Comparison of ENCODE assay signal across 8 cellular contexts in the genomic region with DNA sequence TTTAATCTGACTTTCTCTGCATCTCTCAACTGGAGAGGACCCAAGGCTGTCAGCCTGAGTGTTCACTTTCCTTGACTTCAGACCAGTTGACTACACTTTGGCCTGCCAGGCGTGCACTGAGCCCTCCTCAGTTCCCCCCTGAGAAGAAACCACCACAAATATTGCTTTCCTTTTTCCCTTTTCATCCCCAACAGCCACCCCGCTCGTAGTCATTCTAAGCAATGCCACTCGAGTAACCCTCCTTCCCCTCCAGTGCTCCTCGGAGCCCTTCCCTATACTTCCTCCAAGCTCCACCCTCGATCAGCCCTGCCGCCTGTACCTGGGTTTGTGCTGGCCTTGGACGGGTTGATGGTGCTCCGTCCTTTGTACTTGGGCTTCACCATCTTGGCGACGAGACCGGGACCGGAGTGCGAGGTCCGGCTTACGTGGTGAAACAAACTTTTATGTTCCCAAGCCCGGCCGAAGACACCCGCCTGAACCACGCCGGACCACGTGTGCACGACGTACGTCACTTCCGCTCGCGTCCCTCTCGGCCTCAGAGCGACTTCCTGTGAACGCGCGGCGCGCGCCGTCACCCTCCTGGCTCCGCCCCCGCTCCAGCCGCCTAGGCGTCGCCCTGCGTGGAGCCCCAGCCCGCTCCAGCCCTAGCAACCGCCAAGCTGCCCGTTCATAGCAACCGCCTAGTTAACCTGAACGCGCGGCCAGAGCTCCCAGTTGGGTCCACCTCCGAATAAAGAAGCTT. TPM values are rescaled to one million over a fixed set of nuclear protein-coding genes. Genes with fewer than 3 reads are reported as not detected.
A peak's percentile ranks its signal among the peaks of the same experiment; 100 is the strongest.
DNase-seq lines count a peak whose midpoint lies in the region; ATAC-seq and TF ChIP-seq lines count a peak whose summit lies in the region.

Gene GNL2, minus strand, starts transcription at position 498 of the 742 bp plus-strand sequence. Its CDS starts 115 bp downstream, at position 383.

- no peaks in the 10 kb centered on the region for H3K9me2 ChIP-seq in DOHH2 (replicated peaks; ENCODE audit: control insufficient read depth, low read length)
- no peaks in the 10 kb centered on the region for H3K9me2 ChIP-seq in GM23338 (ENCODE audit: insufficient read depth)

- H3K4me2 ChIP-seq in DOHH2 (ENCODE audit: low read length) (peak within 1 kb of the TSS; percentile 67), GM23338 (peak within 1 kb of the TSS; percentile 87), fibroblast of lung (ENCODE audit: extremely low read depth, insufficient read depth, low read length) (peak within 1 kb of the TSS; percentile 96)

- H3K9ac ChIP-seq in fibroblast of lung (ENCODE audit: insufficient read depth, low read length) = peak within 1 kb of the TSS; percentile 96

- H3K4me3 ChIP-seq in DOHH2 (ENCODE audit: low read length) (peak within 1 kb of the TSS; percentile 92), GM23338 (peak within 1 kb of the TSS; percentile 74), fibroblast of lung (replicated peaks in 1 of 4; ENCODE audit: control extremely low read depth in 1 of 4, insufficient read depth in 1 of 4, low read depth in 3 of 4, low read length in 4 of 4) (peak within 1 kb of the TSS; percentile 96 to 100 (median 100))

- H3K27ac ChIP-seq in DOHH2 (ENCODE audit: low read depth, low read length) = peak within 1 kb of the TSS; percentile 47; the same call in 1 of the 2 replicates
- H3K27ac ChIP-seq in GM23338 (ENCODE audit: low read depth) = 0 out of 2 replicates have a peak within 1 kb of the TSS, but pooled peaks have one; percentile 20
- peak within 1 kb of the TSS; percentile 99 for H3K27ac ChIP-seq in fibroblast of lung (ENCODE audit: insufficient read depth, low read length)

- DNase-seq in GM23338 (ENCODE audit: low spot score) (peak; percentile 99), LHCN-M2 (ENCODE audit: low read depth) (peak; percentile 92), RPMI8226 (peak; percentile 99), fibroblast of lung (ENCODE audit: low read depth in 2 of 2) (peak; percentile 94 to 95)
- peak; percentile 93 to 97 (median 95) for DNase-seq in naive thymus-derived CD8-positive, alpha-beta T cell
- peak; percentile 89 to 95 (median 92) for DNase-seq in stimulated activated naive CD4-positive, alpha-beta T cell (lab: John Stamatoyannopoulos, UW)

- peak within 1 kb of the TSS; percentile 100 for H3K27ac Mint-ChIP-seq in GM23338
- H3K27ac Mint-ChIP-seq in activated T-helper 17 cell treated with anti-CD3 and anti-CD28 coated beads, Interleukin-2, amount 50 U/mL, for 72 hours = peak within 1 kb of the TSS; percentile 100
- H3K27ac Mint-ChIP-seq in naive thymus-derived CD8-positive, alpha-beta T cell = peak within 1 kb of the TSS; percentile 96 to 100 (median 100)

- H3K4me1 Mint-ChIP-seq in GM23338 = peaks cover 3% of the 10 kb centered on the region; the same call in 1 of the 3 replicates
- H3K4me1 Mint-ChIP-seq in activated T-helper 17 cell treated with anti-CD3 and anti-CD28 coated beads, Interleukin-2, amount 50 U/mL, for 72 hours = peaks cover 19% of the 10 kb centered on the region
- H3K4me1 Mint-ChIP-seq in naive thymus-derived CD8-positive, alpha-beta T cell = peaks cover 12 to 43% (median 35%) of the 10 kb centered on the region in 4 donors

- TF ChIP-seq CTCF in DOHH2 (IDR thresholded peaks at IDR 0.05; ENCODE audit: low read depth, low read length, poor library complexity, severe bottlenecking) = no peak
- TF ChIP-seq CTCF in GM23338 (conservative IDR thresholded peaks at IDR 0.05; ENCODE audit: low read depth in 2 of 2) = no peak
- no peak for TF ChIP-seq CTCF in fibroblast of lung (conservative IDR thresholded peaks at IDR 0.05 in 1 of 2, IDR thresholded peaks at IDR 0.05 in 1 of 2; ENCODE audit: low read depth in 1 of 2, low read length in 2 of 2)

- H3K4me1 ChIP-seq in DOHH2 (ENCODE audit: control insufficient read depth, low read length) = peaks cover 18% of the 10 kb centered on the region
- peaks cover 6% of the 10 kb centered on the region for H3K4me1 ChIP-seq in GM23338 (ENCODE audit: insufficient read depth)
- peaks cover 2% of the 10 kb centered on the region for H3K4me1 ChIP-seq in fibroblast of lung (ENCODE audit: control insufficient read depth, extremely low read depth, insufficient read depth, low read length)

- H3K36me3 ChIP-seq in DOHH2 (ENCODE audit: control insufficient read depth, low read length) = peaks cover 34% of the 10 kb centered on the region
- H3K36me3 ChIP-seq in GM23338 (ENCODE audit: insufficient read depth) = peaks cover 28% of the 10 kb centered on the region
- peaks cover 6% of the 10 kb centered on the region for H3K36me3 ChIP-seq in fibroblast of lung (ENCODE audit: control insufficient read depth, insufficient read depth, low read length)

- peak within 1 kb of the TSS; percentile 100 for H3K4me3 Mint-ChIP-seq in GM23338
- peak within 1 kb of the TSS; percentile 100 for H3K4me3 Mint-ChIP-seq in activated T-helper 17 cell treated with anti-CD3 and anti-CD28 coated beads, Interleukin-2, amount 50 U/mL, for 72 hours
- peak within 1 kb of the TSS; percentile 99 to 100 (median 100) for H3K4me3 Mint-ChIP-seq in naive thymus-derived CD8-positive, alpha-beta T cell

- H3K27me3 Mint-ChIP-seq in GM23338 (ENCODE audit: insufficient read depth, low read depth, poor library complexity) = no peaks in the 10 kb centered on the region
- H3K27me3 Mint-ChIP-seq in activated T-helper 17 cell treated with anti-CD3 and anti-CD28 coated beads, Interleukin-2, amount 50 U/mL, for 72 hours = no peaks in the 10 kb centered on the region
- H3K27me3 Mint-ChIP-seq in naive thymus-derived CD8-positive, alpha-beta T cell = no peaks in the 10 kb centered on the region

- no peaks in the 10 kb centered on the region for H3K9me3 Mint-ChIP-seq in GM23338
- H3K9me3 Mint-ChIP-seq in activated T-helper 17 cell treated with anti-CD3 and anti-CD28 coated beads, Interleukin-2, amount 50 U/mL, for 72 hours = no peaks in the 10 kb centered on the region
- H3K9me3 Mint-ChIP-seq in naive thymus-derived CD8-positive, alpha-beta T cell = no peaks in the 10 kb centered on the region

- H3F3A ChIP-seq in DOHH2 (ENCODE audit: control insufficient read depth, insufficient read depth) (no peaks in the 10 kb centered on the region), GM23338 (replicated peaks; ENCODE audit: low read depth) (no peaks in the 10 kb centered on the region)

- H4K20me1 ChIP-seq in DOHH2 (ENCODE audit: control insufficient read depth, insufficient read depth, low read depth, low read length) (0 out of 2 replicates have a peak, but pooled peaks cover 10% of the 10 kb centered on the region), GM23338 (replicated peaks; ENCODE audit: insufficient read depth) (peaks cover 40% of the 10 kb centered on the region), fibroblast of lung (ENCODE audit: control insufficient read depth, extremely low read depth, insufficient read depth, low read length) (no peaks in the 10 kb centered on the region)

- ATAC-seq in GM23338 = peak; percentile 99
- peak; percentile 99 for ATAC-seq in activated T-helper 17 cell treated with anti-CD3 and anti-CD28 coated beads, Interleukin-2, amount 50 U/mL, for 72 hours (replicated peaks)
- ATAC-seq in naive thymus-derived CD8-positive, alpha-beta T cell = peak; percentile 94 to 96

- POLR2A ChIA-PET in naive thymus-derived CD8-positive, alpha-beta T cell (lab: Charles Lee) = interaction anchor here (0.6 to 1.9 kb wide), 6 partner anchors 42 to 120 kb away, joined by 3 to 8 read pairs (median 5); partner anchors contain the start of genes MEAF6 and SNIP1

- H3K9me3 ChIP-seq in DOHH2 (ENCODE audit: control insufficient read depth, insufficient read depth, low read length) (no peaks in the 10 kb centered on the region), fibroblast of lung (ENCODE audit: control insufficient read depth, insufficient read depth, low read depth, low read length) (no peaks in the 10 kb centered on the region)

- H3K27me3 ChIP-seq in DOHH2 (ENCODE audit: control insufficient read depth, low read length) (peaks cover 4% of the 10 kb centered on the region), GM23338 (ENCODE audit: insufficient read depth) (no peaks in the 10 kb centered on the region; the same call in 1 of the 2 replicates), fibroblast of lung (ENCODE audit: control insufficient read depth, insufficient read depth, low read length) (no peaks in the 10 kb centered on the region)

- H3K36me3 Mint-ChIP-seq in GM23338 (ENCODE audit: low read depth) = peaks cover 29% of the 10 kb centered on the region
- H3K36me3 Mint-ChIP-seq in activated T-helper 17 cell treated with anti-CD3 and anti-CD28 coated beads, Interleukin-2, amount 50 U/mL, for 72 hours (ENCODE audit: low read depth) = peaks cover 47% of the 10 kb centered on the region
- peaks cover 4 to 29% (median 7%) of the 10 kb centered on the region in 3 donors for H3K36me3 Mint-ChIP-seq in naive thymus-derived CD8-positive, alpha-beta T cell

- peak within 1 kb of the TSS; percentile 78; the same call in 1 of the 2 replicates for H2AFZ ChIP-seq in GM23338
- H2AFZ ChIP-seq in fibroblast of lung (ENCODE audit: low read length) = peak within 1 kb of the TSS; percentile 99

- peaks cover 48% of the 10 kb centered on the region for H3K79me2 ChIP-seq in DOHH2 (ENCODE audit: control insufficient read depth, low read length)
- peaks cover 46% of the 10 kb centered on the region for H3K79me2 ChIP-seq in GM23338 (replicated peaks; ENCODE audit: insufficient read depth)
- H3K79me2 ChIP-seq in fibroblast of lung (ENCODE audit: control insufficient read depth, insufficient read depth, low read length) = peaks cover 39% of the 10 kb centered on the region

TF ChIP-seq in GM23338, 12 proteins besides CTCF, POLR2A, EP300 and RAD21 (continues in another document):
- TF ChIP-seq CREB1 (CRISPR knock-in tag; IDR thresholded peaks at IDR 0.05; ENCODE audit: low read depth) = peak; percentile 93
- TF ChIP-seq ZNF331 (CRISPR knock-in tag; IDR thresholded peaks at IDR 0.05; ENCODE audit: low read depth) = no peak

RNA-seq across cellular contexts. Expression of gene GNL2, which starts in this region (rescaled TPM):
- total RNA-seq in GM23338 (2014; rRNA removed; shearing (Covaris generic)) = 66.1 and 78.4 TPM in 2 replicates
- polyA plus RNA-seq in GM23338 (2016; fragmentation: Nextera tagmentation; extraction: Ambion mirVana) (105 and 121 TPM in 2 replicates), fibroblast of lung (50.0 and 58.7 TPM in 2 replicates)
- total RNA-seq in LHCN-M2 (2014; rRNA removed) (65.1 and 73.9 TPM in 2 replicates), fibroblast of lung (56.0 and 73.3 TPM in 2 replicates)
- 53.3 TPM for polyA plus RNA-seq in LHCN-M2 (2012)
- total RNA-seq in activated T-helper 17 cell treated with anti-CD3 and anti-CD28 coated beads, Interleukin-2, amount 50 U/mL, for 72 hours = 10 to 100 TPM; 48.8 to 76.6 TPM
- polyA plus RNA-seq in fibroblast of lung (2012) = 79.3 and 101 TPM in 2 replicates
- 11.9 and 22.6 TPM in 2 replicates for polyA minus RNA-seq in fibroblast of lung (ENCODE audit: low replicate concordance)
- total RNA-seq in naive thymus-derived CD8-positive, alpha-beta T cell = 10 to 100 TPM; 36.7 to 44.2 TPM
- polyA plus RNA-seq in naive thymus-derived CD8-positive, alpha-beta T cell = 10 to 100 TPM; 45.5 to 60.9 (median 46.2) TPM

Comparison
In these comparisons a context has a peak if more than half of its experiments do, and no peak if none do; other contexts are left out.
1. Peak in every context shown above with its lines: DNase-seq, ATAC-seq, H3K4me3 ChIP-seq and H3K27ac ChIP-seq.
2. H3K27ac ChIP-seq: peak in every context shown above with its lines; median percentile 99 in fibroblast of lung; 47 in DOHH2; 20 in GM23338.